9 cellular contexts compared by ENCODE assay signal in genomic region chr6:17015551-17016381, GRCh38.
A peak's percentile ranks its signal among the peaks of the same experiment; 100 is the strongest.
DNase-seq lines count a peak whose midpoint lies in the region; ATAC-seq, FAIRE-seq and TF ChIP-seq lines count a peak whose summit lies in the region.
"Had no signal": no experiment of that assay in that cellular context is flagged by ENCODE, and none has a peak within 500 bp of the region (broad histone marks: within the 10 kb centered on the region; RNA-seq: fewer than 3 reads in every experiment).

No MANE protein-coding gene starts in this region.

- POLR2A ChIA-PET in activated CD8-positive, alpha-beta T cell treated with anti-CD3 and anti-CD28 coated beads for 36 hours (lab: Charles Lee) = interaction anchor here (0.6 kb wide), 1 partner anchor 318 kb away, joined by 3 read pairs; no protein-coding TSS in a partner anchor

- no peaks in the 10 kb centered on the region for H3K27me3 ChIP-seq in esophagus squamous epithelium

- H3K27ac Mint-ChIP-seq in activated CD8-positive, alpha-beta T cell treated with anti-CD3 and anti-CD28 coated beads for 36 hours = peak overlapping the region; percentile 39

- intact Hi-C loops in activated CD8-positive, alpha-beta T cell treated with anti-CD3 and anti-CD28 coated beads for 36 hours (cut with micrococcal nuclease) = no loop called here
- intact Hi-C loops in esophagus squamous epithelium (cut with DNase I) = no loop called here
- intact Hi-C loops in posterior vena cava (cut with DNase I) = no loop called here

- CTCF ChIA-PET in activated CD8-positive, alpha-beta T cell treated with anti-CD3 and anti-CD28 coated beads for 36 hours (lab: Charles Lee) = interaction anchor here (2.1 kb wide), 1 partner anchor 14 kb away, joined by 5 read pairs; no protein-coding TSS in a partner anchor

- peak; percentile 65 for ATAC-seq in activated CD8-positive, alpha-beta T cell treated with anti-CD3 and anti-CD28 coated beads for 36 hours

- peaks cover 22% of the 10 kb centered on the region for H3K27me3 Mint-ChIP-seq in activated CD8-positive, alpha-beta T cell treated with anti-CD3 and anti-CD28 coated beads for 36 hours

- H3K27ac ChIP-seq in esophagus squamous epithelium = peak overlapping the region; percentile 1 to 60 (median 26)

- peak overlapping the region; percentile 26 to 62 (median 46) for H3K4me3 ChIP-seq in esophagus squamous epithelium

- TF ChIP-seq CTCF in activated CD8-positive, alpha-beta T cell treated with anti-CD3 and anti-CD28 coated beads for 36 hours (IDR thresholded peaks at IDR 0.05) = no peak
- TF ChIP-seq CTCF in esophagus squamous epithelium (IDR thresholded peaks at IDR 0.05) = peak in 2 of 6 experiments; percentile 13 to 35

- H3K4me3 Mint-ChIP-seq in activated CD8-positive, alpha-beta T cell treated with anti-CD3 and anti-CD28 coated beads for 36 hours = peak overlapping the region; percentile 69

- no peaks in the 10 kb centered on the region for H3K9me3 ChIP-seq in esophagus squamous epithelium

- DNase-seq in CMK (ENCODE audit: low read depth) (peak; percentile 15), esophagus squamous epithelium (lab: John Stamatoyannopoulos, UW) (no peak), posterior vena cava (ENCODE audit: low spot score) (peak; percentile 88), kidney tubule cell (ENCODE audit: low spot score) (no peak), COLO668 (lab: John Stamatoyannopoulos, UW; ENCODE audit: unreplicated experiment) (no peak), GM12892 (ENCODE audit: insufficient read length) (no peak), SK-N-DZ (ENCODE audit: low spot score) (no peak)
- DNase-seq in activated CD8-positive, alpha-beta T cell treated with anti-CD3 and anti-CD28 coated beads for 36 hours = peak; percentile 48

- H3K36me3 Mint-ChIP-seq in activated CD8-positive, alpha-beta T cell treated with anti-CD3 and anti-CD28 coated beads for 36 hours (ENCODE audit: low read depth) = no peaks in the 10 kb centered on the region

- TF ChIP-seq POLR2A in esophagus squamous epithelium (IDR thresholded peaks at IDR 0.05) (peak in 1 of 4 donors; percentile 18), GM12892 (IDR thresholded peaks at IDR 0.05; ENCODE audit: low read depth, low read length) (no peak)

- no peak for FAIRE-seq in GM12892 (lab: Jason Lieb, UNC)
- FAIRE-seq: G401.6 had no signal

- peaks cover under 1% of the 10 kb centered on the region for H3K9me3 Mint-ChIP-seq in activated CD8-positive, alpha-beta T cell treated with anti-CD3 and anti-CD28 coated beads for 36 hours

- WGBS in esophagus squamous epithelium, 2 donors = 42 to 51% methylated on average over 15 to 20 of the region's 51 CpGs

- H3K36me3 ChIP-seq in esophagus squamous epithelium = no peaks in the 10 kb centered on the region

- H3K4me1 Mint-ChIP-seq in activated CD8-positive, alpha-beta T cell treated with anti-CD3 and anti-CD28 coated beads for 36 hours (ENCODE audit: low read depth) = peaks cover 14% of the 10 kb centered on the region

- peaks cover 0 to 9% (median 3%) of the 10 kb centered on the region in 3 donors for H3K4me1 ChIP-seq in esophagus squamous epithelium

Comparison
In these comparisons a context has a peak if more than half of its experiments do, and no peak if none do; other contexts are left out.
1. DNase-seq: peak in CMK (single experiment), activated CD8-positive, alpha-beta T cell treated with anti-CD3 and anti-CD28 coated beads for 36 hours (single experiment) and posterior vena cava (single experiment); none in esophagus squamous epithelium (single experiment), kidney tubule cell (single experiment), COLO668 (single experiment), GM12892 (single experiment) and SK-N-DZ (single experiment).